ENCODE assay signal across 13 cellular contexts in genomic region chr1:207343675-207344074, GRCh38.
"Had no signal": no experiment of that assay in that cellular context is flagged by ENCODE, and none has a peak within 500 bp of the region (broad histone marks: within the 10 kb centered on the region; RNA-seq: fewer than 3 reads in every experiment).

No MANE protein-coding gene starts in this region.

- H3K9ac ChIP-seq: SK-N-SH had no signal

- H3K9me3 ChIP-seq: esophagus squamous epithelium, SK-N-SH, thoracic aorta, upper lobe of right lung had no signal

- H3K4me3 ChIP-seq: esophagus squamous epithelium, psoas muscle, thoracic aorta, upper lobe of right lung had no signal

- H3K4me2 ChIP-seq: SK-N-SH had no signal

- ATAC-seq: psoas muscle, sciatic nerve, upper lobe of right lung had no signal

- H3K27ac ChIP-seq: esophagus squamous epithelium, psoas muscle, thoracic aorta, upper lobe of right lung had no signal

- DNase-seq: activated CD4-positive, alpha-beta T cell treated with anti-CD3 and anti-CD28 coated beads, Interleukin-2, amount 50 U/mL, for 4 hours; activated naive CD4-positive, alpha-beta T cell; activated T-cell treated with anti-CD3 and anti-CD28 coated beads, Interleukin-2, amount 50 U/mL, for 48 hours; caudate nucleus; effector CD8-positive, alpha-beta T cell; esophagus squamous epithelium; kidney glomerular epithelial cell; mesendoderm; psoas muscle; SK-N-SH; upper lobe of right lung had no signal

- H3K4me1 ChIP-seq: esophagus squamous epithelium, upper lobe of right lung had no signal

- H3K27me3 ChIP-seq: esophagus squamous epithelium, upper lobe of right lung had no signal

- H3K9me2 ChIP-seq: SK-N-SH had no signal
